In the genomic region with DNA sequence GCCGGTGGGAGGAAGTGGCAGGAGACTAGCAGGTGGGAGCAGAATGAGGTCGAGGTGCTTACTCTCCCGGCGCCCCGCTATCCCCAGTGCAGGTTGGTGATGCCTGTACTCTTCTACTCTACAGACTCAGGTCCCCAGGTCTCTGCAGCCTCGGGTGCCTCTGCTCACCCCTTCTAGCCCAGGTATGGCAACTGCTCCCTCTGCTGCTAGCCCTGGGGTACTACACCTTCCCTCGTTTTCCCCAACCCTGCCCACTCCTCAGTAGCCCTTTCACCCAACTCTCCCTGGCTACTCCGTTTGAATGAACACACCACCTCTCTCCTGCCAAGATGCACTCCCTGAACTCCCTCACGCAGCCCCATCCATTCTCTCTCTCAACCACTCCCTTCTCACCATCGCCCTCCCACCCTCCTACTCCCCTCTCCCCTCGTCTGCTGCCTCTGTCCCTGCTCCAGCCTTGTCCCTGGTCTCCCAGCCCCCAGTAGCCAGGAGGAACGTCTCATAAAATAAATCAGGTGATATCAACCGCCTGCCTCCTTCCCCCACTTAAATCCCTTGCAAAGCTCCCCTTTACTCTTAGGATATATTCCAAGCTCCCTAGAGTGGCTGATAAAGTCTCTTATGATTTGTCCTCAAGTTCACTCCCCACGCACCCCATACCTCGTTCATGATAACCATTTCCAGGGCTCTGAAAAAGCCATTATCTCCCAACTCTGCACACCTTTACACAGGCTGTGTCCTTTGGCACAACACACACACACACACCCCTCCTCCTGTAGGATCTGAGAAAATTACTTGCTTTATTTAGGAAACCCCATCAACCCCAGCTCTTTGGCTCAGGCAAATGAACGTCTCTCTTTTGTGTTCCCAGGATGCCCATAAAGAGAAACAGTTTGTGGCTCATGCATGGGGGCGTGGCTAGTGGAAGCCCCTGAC, we compare ENCODE assay signal across 8 cellular contexts. TPM values are rescaled to one million over a fixed set of nuclear protein-coding genes. Genes with fewer than 3 reads are reported as not detected.
DNase-seq lines count a peak whose midpoint lies in the region; ATAC-seq and TF ChIP-seq lines count a peak whose summit lies in the region.

No MANE protein-coding gene starts in this region.

- H3K4me3 Mint-ChIP-seq in osteocyte (ENCODE audit: unreplicated experiment), result peak overlapping the region; percentile 24

- peaks cover 44% of the 10 kb centered on the region for H3K27me3 ChIP-seq in foreskin keratinocyte

- no peak overlapping the region for H3K27ac ChIP-seq in foreskin keratinocyte

- no peak overlapping the region for H3K27ac Mint-ChIP-seq in osteocyte (ENCODE audit: unreplicated experiment)

- H3K9me3 Mint-ChIP-seq in osteocyte (ENCODE audit: unreplicated experiment), result no peaks in the 10 kb centered on the region

- H3K4me1 ChIP-seq in foreskin keratinocyte, result no peaks in the 10 kb centered on the region

- TF ChIP-seq CTCF in foreskin keratinocyte (conservative IDR thresholded peaks at IDR 0.05), result peak; percentile 81
- peak; percentile 88 for TF ChIP-seq CTCF in osteocyte (IDR thresholded peaks at IDR 0.05)

- no peaks in the 10 kb centered on the region for H3K36me3 Mint-ChIP-seq in osteocyte (ENCODE audit: unreplicated experiment)

- peaks cover 12% of the 10 kb centered on the region for H3K4me1 Mint-ChIP-seq in osteocyte (ENCODE audit: unreplicated experiment)

- peak; percentile 53 for ATAC-seq in foreskin keratinocyte
- ATAC-seq in HG02884 (IDR thresholded peaks at IDR 0.05; ENCODE audit: unreplicated experiment), result no peak

- H3K27me3 Mint-ChIP-seq in osteocyte (ENCODE audit: unreplicated experiment), result peaks cover 13% of the 10 kb centered on the region

- peak; percentile 81 for DNase-seq in Daoy (ENCODE audit: low read depth)
- DNase-seq in KG1 (lab: John Stamatoyannopoulos, UW), result peak; percentile 38
- peak; percentile 58 for DNase-seq in RPMI7951 (ENCODE audit: low read depth)
- peak; percentile 52 for DNase-seq in activated T-helper 9 cell treated with anti-CD3 and anti-CD28 coated beads, Interleukin-2, amount 50 U/mL, for 16 hours (ENCODE audit: low read depth)
- peak in 1 of 2 donors; percentile 37 for DNase-seq in foreskin keratinocyte
- DNase-seq in osteocyte (ENCODE audit: extremely low spot score, unreplicated experiment), result peak; percentile 90
- peak; percentile 61 for DNase-seq in ureter (ENCODE audit: low spot score)

RNA-seq across cellular contexts. Expression of a gene that starts 8.2 kb away (rescaled TPM):
- total RNA-seq in Daoy (2014; rRNA removed; shearing (Covaris generic)), result 0.63 and 2.9 TPM in 2 replicates
- total RNA-seq in RPMI7951 (2014; rRNA removed; shearing (Covaris generic)), result 24.0 and 28.8 TPM in 2 replicates
- total RNA-seq in foreskin keratinocyte (2.2 and 3.5 TPM in 2 replicates), osteocyte (93.8 and 99.0 TPM in 2 replicates), ureter (20.0 TPM)
- polyA plus RNA-seq in foreskin keratinocyte, result 2.4 and 2.5 TPM in 2 replicates

RNA-seq across cellular contexts. Expression of a gene that starts 44.2 kb away (rescaled TPM):
- 0.40 TPM in 1 of 2 replicates, not detected in the other for total RNA-seq in Daoy (2014; rRNA removed; shearing (Covaris generic))
- 2.3 TPM in 1 of 2 replicates, not detected in the other for total RNA-seq in RPMI7951 (2014; rRNA removed; shearing (Covaris generic))
- total RNA-seq in foreskin keratinocyte (0.07 and 0.34 TPM in 2 replicates), osteocyte (0.05 TPM in 1 of 2 replicates, not detected in the other), ureter (2.7 TPM)
- 0.04 and 0.09 TPM in 2 replicates for polyA plus RNA-seq in foreskin keratinocyte

RNA-seq across cellular contexts. Expression of a gene that starts 56.5 kb away (rescaled TPM):
- 3.3 and 6.5 TPM in 2 replicates for total RNA-seq in Daoy (2014; rRNA removed; shearing (Covaris generic))
- 6.6 and 12.1 TPM in 2 replicates for total RNA-seq in RPMI7951 (2014; rRNA removed; shearing (Covaris generic))
- total RNA-seq in foreskin keratinocyte, result 8.3 and 9.6 TPM in 2 replicates
- polyA plus RNA-seq in foreskin keratinocyte, result 11.2 and 11.8 TPM in 2 replicates
- total RNA-seq in osteocyte, result 14.5 and 21.9 TPM in 2 replicates
- 13.9 TPM for total RNA-seq in ureter
